20 cellular contexts compared by ENCODE assay signal in the genomic region with DNA sequence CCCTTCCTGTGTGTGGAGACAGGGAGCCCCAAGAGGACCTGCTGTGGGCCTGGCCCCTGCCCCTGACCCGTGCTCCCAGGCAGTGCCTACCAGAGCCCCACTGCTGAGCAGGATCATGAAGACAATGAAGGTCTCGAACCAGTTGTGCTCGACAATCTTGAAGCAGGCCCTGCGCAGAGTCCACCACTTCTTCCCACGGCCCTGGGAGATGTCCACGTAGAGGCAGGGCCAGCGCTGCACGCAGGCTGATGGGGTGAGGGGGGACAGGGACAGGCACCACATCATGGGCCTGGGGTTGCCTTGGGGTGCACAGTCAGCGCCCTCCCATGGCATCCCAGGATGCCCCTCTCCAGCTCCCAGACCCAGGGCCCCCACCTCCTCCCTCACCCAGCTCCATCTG. TPM values are rescaled to one million over a fixed set of nuclear protein-coding genes. Genes with fewer than 3 reads are reported as not detected.
DNase-seq lines count a peak whose midpoint lies in the region; ATAC-seq, FAIRE-seq and TF ChIP-seq lines count a peak whose summit lies in the region.
"Had no signal": no experiment of that assay in that cellular context is flagged by ENCODE, and none has a peak within 500 bp of the region (broad histone marks: within the 10 kb centered on the region; RNA-seq: fewer than 3 reads in every experiment).

No MANE protein-coding gene starts in this region.

- intact Hi-C loops in gastrocnemius medialis (cut with DNase I; ENCODE audit: low total_unique reads): no loop called here

- in situ Hi-C loops in gastrocnemius medialis (cut with MboI; ENCODE audit: low sequenced_read_pairs in 4 of 4): no loop called here

- no peak for TF ChIP-seq CTCF in Loucy (conservative IDR thresholded peaks at IDR 0.05; ENCODE audit: low read length)
- no peak for TF ChIP-seq CTCF in gastrocnemius medialis (IDR thresholded peaks at IDR 0.05 in 4 of 5, conservative IDR thresholded peaks at IDR 0.05 in 1 of 5)

- H4K20me1 ChIP-seq in BLaER1 (no peaks in the 10 kb centered on the region), Loucy (ENCODE audit: insufficient read depth, low read length, poor library complexity, severe bottlenecking) (no peaks in the 10 kb centered on the region)

- DNase-seq in gastrocnemius medialis (no peak), NCI-H748 (lab: John Stamatoyannopoulos, UW; ENCODE audit: unreplicated experiment) (no peak), GM12892 (ENCODE audit: insufficient read length) (no peak)
- DNase-seq: BE2C; CD4-positive, alpha-beta memory T cell; DMS79 treated with DMSO at 0.1 percent for 48 hours; GF-D8; GM23248; IMR-90; KBM-7 had no signal

- H3K9me2 ChIP-seq in Loucy (replicated peaks; ENCODE audit: low read depth, low read length): no peaks in the 10 kb centered on the region

- FAIRE-seq in GM12892 (lab: Jason Lieb, UNC): no peak
- FAIRE-seq: GM19239 had no signal

- H3K4me2 ChIP-seq in BLaER1 (peak overlapping the region; percentile 91), Loucy (ENCODE audit: low read depth, low read length, poor library complexity, severe bottlenecking) (peak overlapping the region; percentile 95)

- H2AFZ ChIP-seq in Loucy (ENCODE audit: low read length): no peak overlapping the region
- H2AFZ ChIP-seq: GM23248 had no signal

- 0 out of 2 replicates have a peak overlapping the region, but pooled peaks have one; percentile 38 for H3K9ac ChIP-seq in BLaER1
- H3K9ac ChIP-seq in Loucy (ENCODE audit: low read depth, low read length, poor library complexity, severe bottlenecking): peak overlapping the region; percentile 84
- H3K9ac ChIP-seq: GM23248 had no signal

- 0 out of 2 replicates have a peak, but pooled peaks cover under 1% of the 10 kb centered on the region for H3F3A ChIP-seq in Loucy (ENCODE audit: low read depth)

- H3K4me1 ChIP-seq in BLaER1 (peaks cover 100% of the 10 kb centered on the region), Loucy (ENCODE audit: insufficient read depth, low read length, poor library complexity, severe bottlenecking) (peaks cover 82% of the 10 kb centered on the region), gastrocnemius medialis (peaks cover 55 to 56% of the 10 kb centered on the region in 2 donors)
- H3K4me1 ChIP-seq: BE2C, HAP-1 had no signal

- ATAC-seq in gastrocnemius medialis: no peak
- ATAC-seq in GM18909 (IDR thresholded peaks at IDR 0.05; ENCODE audit: poor library complexity, unreplicated experiment): no peak

- peaks cover 6% of the 10 kb centered on the region; the same call in 1 of the 2 replicates for H3K79me2 ChIP-seq in Loucy (ENCODE audit: insufficient read depth, low read length)

- H3K36me3 ChIP-seq in BLaER1: no peaks in the 10 kb centered on the region
- H3K36me3 ChIP-seq in Loucy (ENCODE audit: insufficient read depth, low read length): no peaks in the 10 kb centered on the region
- peaks cover 0 to 16% of the 10 kb centered on the region in 2 donors for H3K36me3 ChIP-seq in gastrocnemius medialis
- H3K36me3 ChIP-seq: BE2C, HAP-1 had no signal

- peak overlapping the region; percentile 60 for H3K27ac ChIP-seq in BLaER1
- H3K27ac ChIP-seq in gastrocnemius medialis: peak overlapping the region; percentile 60 to 100 (median 98)
- H3K27ac ChIP-seq: GM23248, HL-60 had no signal

- H3K9me3 ChIP-seq in BLaER1: no peaks in the 10 kb centered on the region
- H3K9me3 ChIP-seq in Loucy (ENCODE audit: insufficient read depth, low read depth, low read length): no peaks in the 10 kb centered on the region
- H3K9me3 ChIP-seq in gastrocnemius medialis: no peaks in the 10 kb centered on the region
- H3K9me3 ChIP-seq: BE2C, HAP-1 had no signal

- no peak overlapping the region for H3K4me3 ChIP-seq in BLaER1
- no peak overlapping the region for H3K4me3 ChIP-seq in Loucy (ENCODE audit: low read length, poor library complexity, severe bottlenecking)
- H3K4me3 ChIP-seq in gastrocnemius medialis: no peak overlapping the region
- H3K4me3 ChIP-seq: GM23248, HAP-1 had no signal

- H3K27me3 ChIP-seq in BLaER1: no peaks in the 10 kb centered on the region
- H3K27me3 ChIP-seq in Loucy (ENCODE audit: insufficient read depth, low read length, poor library complexity, severe bottlenecking): no peaks in the 10 kb centered on the region
- no peaks in the 10 kb centered on the region for H3K27me3 ChIP-seq in gastrocnemius medialis
- H3K27me3 ChIP-seq: BE2C had no signal

- TF ChIP-seq POLR2A in gastrocnemius medialis (IDR thresholded peaks at IDR 0.05) (no peak), GM12892 (IDR thresholded peaks at IDR 0.05; ENCODE audit: low read depth, low read length) (no peak)

RNA-seq across cellular contexts. Expression of a gene that starts 16.4 kb away (rescaled TPM):
- 1 to 10 TPM; 2.2 to 5.1 (median 3.3) TPM for total RNA-seq in gastrocnemius medialis
- 60.2 TPM for polyA plus RNA-seq in GM12892 (2012; ENCODE audit: missing spikeins)
- total RNA-seq: GM23248, H4, IMR-90 had no signal
- polyA plus RNA-seq: GM23248, IMR-90 had no signal

RNA-seq across cellular contexts. Expression of a gene that starts 24.2 kb away (rescaled TPM):
- 100 to 1,000 TPM in 1 of 4 donors, 10 to 100 TPM in 3; 45.3 to 107 (median 69.1) TPM for total RNA-seq in gastrocnemius medialis
- 0.64 TPM for polyA plus RNA-seq in GM12892 (2012; ENCODE audit: missing spikeins)
- total RNA-seq: A172, GM23248, HT1080, IMR-90 had no signal
- polyA plus RNA-seq: CD14-positive monocyte; CD4-positive, alpha-beta memory T cell; GM23248; IMR-90 had no signal

RNA-seq across cellular contexts. Expression of a gene that starts 29.9 kb away (rescaled TPM):
- not detected for total RNA-seq in gastrocnemius medialis
- not detected for polyA plus RNA-seq in GM12892 (2012; ENCODE audit: missing spikeins)
- total RNA-seq: A172; CD4-positive, alpha-beta memory T cell; GM23248; H4; HT1080; IMR-90 had no signal
- polyA plus RNA-seq: CD14-positive monocyte; CD4-positive, alpha-beta memory T cell; GM23248; IMR-90 had no signal

RNA-seq across cellular contexts. Expression of a gene that starts 37.5 kb away (rescaled TPM):
- not detected for total RNA-seq in gastrocnemius medialis
- polyA plus RNA-seq in GM12892 (2012; ENCODE audit: missing spikeins): not detected
- total RNA-seq: A172; CD4-positive, alpha-beta memory T cell; GM23248; H4; HT1080; IMR-90 had no signal
- polyA plus RNA-seq: CD14-positive monocyte; CD4-positive, alpha-beta memory T cell; GM23248; IMR-90 had no signal

RNA-seq across cellular contexts. Expression of a gene that starts 49.6 kb away (rescaled TPM):
- total RNA-seq in gastrocnemius medialis: under 1 TPM in 1 of 4 donors, not detected in 3; 0.13 TPM
- 0.30 TPM for polyA plus RNA-seq in GM12892 (2012; ENCODE audit: missing spikeins)
- total RNA-seq: GM23248 had no signal
- polyA plus RNA-seq: GM23248 had no signal
